Comparison of ENCODE assay signal across 13 cellular contexts in the genomic region with DNA sequence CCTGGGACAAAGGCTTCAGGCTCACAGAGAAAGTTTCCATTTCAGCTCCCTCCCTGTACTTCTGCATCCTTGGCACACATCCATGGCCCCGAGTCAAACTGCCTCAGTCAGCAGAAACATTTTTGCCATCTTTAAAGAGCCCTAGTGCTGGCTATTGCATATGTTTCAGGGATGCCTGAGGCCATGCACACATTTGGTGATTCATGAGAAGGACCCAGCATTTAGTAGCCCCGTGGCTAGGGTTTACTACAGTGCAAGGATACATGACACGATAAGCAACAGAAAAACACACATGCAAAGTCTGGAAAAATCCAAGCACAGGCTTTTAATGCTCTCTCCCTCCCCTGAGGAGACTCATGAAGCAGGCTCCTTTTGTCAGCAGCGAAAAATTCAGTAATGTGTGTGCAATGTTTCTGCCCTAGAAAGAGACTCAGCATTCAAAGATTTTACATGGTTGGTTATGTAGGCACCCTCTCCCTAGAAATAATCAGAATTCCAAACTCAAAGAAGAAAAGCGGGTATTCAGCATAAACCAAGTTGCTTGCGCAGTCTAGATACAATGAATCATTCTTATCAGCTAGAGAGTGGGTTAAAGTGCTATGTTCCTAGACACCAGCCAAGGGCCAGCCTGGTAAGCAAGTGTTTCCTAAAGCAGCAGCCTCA. TPM values are rescaled to one million over a fixed set of nuclear protein-coding genes. Genes with fewer than 3 reads are reported as not detected.
DNase-seq lines count a peak whose midpoint lies in the region; ATAC-seq and TF ChIP-seq lines count a peak whose summit lies in the region.
"Had no signal": no experiment of that assay in that cellular context is flagged by ENCODE, and none has a peak within 500 bp of the region (broad histone marks: within the 10 kb centered on the region; RNA-seq: fewer than 3 reads in every experiment).

No MANE protein-coding gene starts in this region.

- H3K9me3 ChIP-seq in MG63 = no peaks in the 10 kb centered on the region; the same call in 1 of the 2 replicates
- no peaks in the 10 kb centered on the region for H3K9me3 ChIP-seq in right lobe of liver
- H3K9me3 ChIP-seq in esophagus muscularis mucosa = peaks cover 0 to 1% (median 0%) of the 10 kb centered on the region in 4 donors

- H3K4me1 ChIP-seq in right lobe of liver (no peaks in the 10 kb centered on the region), esophagus muscularis mucosa (peaks cover 0 to 14% (median 9%) of the 10 kb centered on the region in 4 donors)

- intact Hi-C loops in right lobe of liver (cut with DNase I) = no loop called here
- intact Hi-C loops in esophagus muscularis mucosa (cut with DNase I) = no loop called here

- DNase-seq in AG04449 (ENCODE audit: low read depth, low spot score) = peak; percentile 41
- DNase-seq in MG63 = peak; percentile 44
- peak; percentile 93 for DNase-seq in choroid plexus epithelial cell (ENCODE audit: low read depth)
- DNase-seq in right lobe of liver = peak in 2 of 3 donors; percentile 51 to 70
- no peak for DNase-seq in NCI-H146 treated with DMSO at 0.1 percent for 48 hours (lab: John Stamatoyannopoulos, UW; ENCODE audit: unreplicated experiment)
- DNase-seq in UCSD-AML1 (lab: John Stamatoyannopoulos, UW; ENCODE audit: unreplicated experiment) = no peak
- no peak for DNase-seq in esophagus muscularis mucosa (ENCODE audit: extremely low spot score)
- DNase-seq in hepatic stellate cell (ENCODE audit: low spot score) = no peak
- DNase-seq: NCI-H526 treated with DMSO at 0.1 percent for 48 hours; stimulated activated CD8-positive, alpha-beta memory T cell treated with anti-CD3 and anti-CD28 coated beads, Interleukin-4, amount 100 ng/mL, for 48 hours had no signal

- H3K4me3 ChIP-seq in AG04449 (ENCODE audit: low read depth, low read length) = no peak overlapping the region
- H3K4me3 ChIP-seq in MG63 = no peak overlapping the region
- H3K4me3 ChIP-seq in choroid plexus epithelial cell (ENCODE audit: low read depth, low read length) = no peak overlapping the region
- H3K4me3 ChIP-seq in right lobe of liver = no peak overlapping the region
- no peak overlapping the region for H3K4me3 ChIP-seq in esophagus muscularis mucosa

- no peak for TF ChIP-seq EP300 in esophagus muscularis mucosa (IDR thresholded peaks at IDR 0.05)

- CTCF ChIA-PET in AG04449 (lab: Yijun Ruan, JAX) = interaction anchor here (8.2 kb wide), 1 partner anchor 15 kb away, joined by 93 read pairs; no protein-coding TSS in a partner anchor

- ATAC-seq in right lobe of liver = peak; percentile 48 to 67 (median 50)
- ATAC-seq: HCT116 had no signal

- H3K27ac ChIP-seq in right lobe of liver = no peak overlapping the region
- no peak overlapping the region for H3K27ac ChIP-seq in esophagus muscularis mucosa (replicated peaks in 1 of 4)
- H3K27ac ChIP-seq: C4-2B, VCaP had no signal

- no peaks in the 10 kb centered on the region for H3K36me3 ChIP-seq in MG63
- H3K36me3 ChIP-seq in right lobe of liver = no peaks in the 10 kb centered on the region
- H3K36me3 ChIP-seq in esophagus muscularis mucosa = no peaks in the 10 kb centered on the region

- WGBS in right lobe of liver (ENCODE audit: insufficient coverage, low coverage, low lambda C conversion rate, missing lambda C conversion rate) = 38% methylated on average over 5 of the region's 6 CpGs
- 37% methylated on average over 6 of the region's 6 CpGs for WGBS in esophagus muscularis mucosa

- POLR2A ChIA-PET in AG04449 (lab: Yijun Ruan, JAX) = no interaction called here

- no peaks in the 10 kb centered on the region for H3K27me3 ChIP-seq in MG63
- no peaks in the 10 kb centered on the region for H3K27me3 ChIP-seq in right lobe of liver
- H3K27me3 ChIP-seq in esophagus muscularis mucosa = no peaks in the 10 kb centered on the region

- TF ChIP-seq CTCF in AG04449 (IDR thresholded peaks at IDR 0.05; ENCODE audit: insufficient read depth, low read length, missing control alignments) (no peak), choroid plexus epithelial cell (conservative IDR thresholded peaks at IDR 0.05; ENCODE audit: low read depth, low read length) (no peak), right lobe of liver (IDR thresholded peaks at IDR 0.05) (no peak), esophagus muscularis mucosa (IDR thresholded peaks at IDR 0.05) (no peak)

- no peak for TF ChIP-seq POLR2A in right lobe of liver (IDR thresholded peaks at IDR 0.05)
- TF ChIP-seq POLR2A in esophagus muscularis mucosa (IDR thresholded peaks at IDR 0.05; ENCODE audit: low read depth) = no peak

RNA-seq across cellular contexts. Expression of a gene that starts 17.6 kb away (rescaled TPM):
- total RNA-seq in MG63 (2014; rRNA removed; shearing (Covaris generic); ENCODE audit: low replicate concordance) = 0.16 TPM in 1 of 2 replicates, not detected in the other
- total RNA-seq in right lobe of liver = not detected
- not detected for total RNA-seq in esophagus muscularis mucosa

RNA-seq across cellular contexts. Expression of a gene that starts 26.0 kb away (rescaled TPM):
- 13.5 and 17.1 TPM in 2 replicates for total RNA-seq in MG63 (2014; rRNA removed; shearing (Covaris generic); ENCODE audit: low replicate concordance)
- total RNA-seq in right lobe of liver = 10 to 100 TPM; 14.7 to 26.5 (median 18.5) TPM
- 10 to 100 TPM; 17.6 to 26.2 (median 19.8) TPM for total RNA-seq in esophagus muscularis mucosa

Comparison
In these comparisons a context has a peak if more than half of its experiments do, and no peak if none do; other contexts are left out.
1. DNase-seq: peak in AG04449 (single experiment), MG63 (single experiment), choroid plexus epithelial cell (single experiment) and right lobe of liver (2 of 3); none in NCI-H146 treated with DMSO at 0.1 percent for 48 hours (single experiment), UCSD-AML1 (single experiment), esophagus muscularis mucosa (single experiment) and hepatic stellate cell (single experiment).